ENCODE assay signal across 8 cellular contexts in the genomic region with DNA sequence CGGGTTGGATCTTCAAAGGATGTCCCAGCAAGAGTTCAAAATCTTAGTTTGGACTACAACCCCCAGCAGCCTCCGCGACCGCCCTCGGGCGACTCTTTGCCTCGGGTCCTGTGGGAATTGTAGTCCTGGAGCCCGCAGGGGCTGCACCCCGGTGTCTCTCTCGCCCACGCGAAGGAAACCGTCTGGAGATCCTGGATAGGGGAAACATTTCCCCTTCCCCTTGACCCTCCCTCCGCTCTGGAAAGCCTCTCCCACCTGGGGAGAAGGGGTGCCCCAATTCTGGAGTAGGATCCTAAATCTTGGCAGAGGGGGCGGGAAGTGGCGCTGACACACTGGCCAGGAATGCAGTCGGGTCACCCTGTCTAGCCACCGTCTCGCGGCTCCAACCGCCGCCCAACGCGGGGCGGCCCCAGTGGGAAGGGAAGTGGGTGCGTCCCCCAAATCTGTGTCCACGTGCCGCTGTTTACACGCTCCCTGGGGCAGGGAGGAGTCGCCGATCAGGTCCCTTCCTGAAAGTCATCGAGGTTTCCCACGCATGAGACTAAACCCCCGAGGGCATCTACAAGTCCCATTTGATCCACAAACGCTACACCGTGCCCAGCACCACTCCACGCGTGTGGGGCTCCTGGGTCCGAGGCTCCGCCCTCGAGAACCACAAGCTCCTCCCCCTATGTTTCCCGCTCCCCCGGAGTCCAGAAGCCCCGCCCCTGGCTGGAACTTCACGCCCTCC. TPM values are rescaled to one million over a fixed set of nuclear protein-coding genes. Genes with fewer than 3 reads are reported as not detected.
A peak's percentile ranks its signal among the peaks of the same experiment; 100 is the strongest.
DNase-seq lines count a peak whose midpoint lies in the region; ATAC-seq and TF ChIP-seq lines count a peak whose summit lies in the region.

No MANE protein-coding gene starts in this region.

- POLR2A ChIA-PET in T-cell (lab: Charles Lee) = no interaction called here

- H3K36me3 Mint-ChIP-seq in T-cell = no peaks in the 10 kb centered on the region

- H3K4me1 Mint-ChIP-seq in T-cell = peaks cover 32 to 47% (median 36%) of the 10 kb centered on the region in 3 donors

- H3K4me3 ChIP-seq in GM12875 (ENCODE audit: low read depth, low read length) (peak overlapping the region; percentile 82), left ventricle myocardium inferior (peak overlapping the region; percentile 88), psoas muscle (peak overlapping the region; percentile 80), urinary bladder (ENCODE audit: low read depth, low read length) (peak overlapping the region; percentile 56)

- peak overlapping the region; percentile 91 to 98 (median 92) for H3K4me3 Mint-ChIP-seq in T-cell

- peaks cover 17 to 24% of the 10 kb centered on the region in 2 donors for H3K27me3 Mint-ChIP-seq in T-cell

- TF ChIP-seq CTCF in GM12875 (IDR thresholded peaks at IDR 0.05; ENCODE audit: borderline replicate concordance, insufficient read depth, low read depth, low read length) (no peak), left ventricle myocardium inferior (IDR thresholded peaks at IDR 0.05; ENCODE audit: borderline replicate concordance) (no peak), psoas muscle (IDR thresholded peaks at IDR 0.05) (no peak)

- DNase-seq in NCI-H128 (lab: John Stamatoyannopoulos, UW; ENCODE audit: unreplicated experiment) (peak; percentile 74), T-cell (peak; percentile 61 to 91 (median 81)), amniotic epithelial cell (ENCODE audit: low read depth) (peak; percentile 81), left ventricle myocardium inferior (peak; percentile 89), psoas muscle (peak; percentile 89 to 94)

- H3K36me3 ChIP-seq in left ventricle myocardium inferior (no peaks in the 10 kb centered on the region), psoas muscle (ENCODE audit: insufficient read depth in 1 of 2, low read depth in 1 of 2) (peaks cover 0 to 5% of the 10 kb centered on the region in 2 donors), urinary bladder (ENCODE audit: insufficient read depth) (no peaks in the 10 kb centered on the region)

- ATAC-seq in HG02642 (IDR thresholded peaks at IDR 0.05; ENCODE audit: poor library complexity, unreplicated experiment) (peak; percentile 54), T-cell (replicated peaks in 1 of 4) (peak; percentile 65 to 75 (median 72)), psoas muscle (peak; percentile 74 to 85 (median 78))

- peak overlapping the region; percentile 97 for H3K27ac ChIP-seq in left ventricle myocardium inferior (replicated peaks)
- peak overlapping the region; percentile 94 for H3K27ac ChIP-seq in psoas muscle
- peak overlapping the region; percentile 63 for H3K27ac ChIP-seq in urinary bladder (ENCODE audit: low read depth)

- CTCF ChIA-PET in T-cell (lab: Charles Lee) = no interaction called here

- intact Hi-C loops in left ventricle myocardium inferior (cut with micrococcal nuclease) = no loop called here
- intact Hi-C loops in psoas muscle (cut with DNase I) = no loop called here

- H3K9me3 ChIP-seq in left ventricle myocardium inferior (replicated peaks) (no peaks in the 10 kb centered on the region), psoas muscle (no peaks in the 10 kb centered on the region)

- no peaks in the 10 kb centered on the region for H3K27me3 ChIP-seq in left ventricle myocardium inferior (ENCODE audit: low read depth)
- peaks cover 0 to 3% (median 2%) of the 10 kb centered on the region in 3 donors for H3K27me3 ChIP-seq in psoas muscle (ENCODE audit: insufficient read depth in 3 of 3, low read length in 2 of 3)

- H3K4me1 ChIP-seq in left ventricle myocardium inferior (peaks cover 66% of the 10 kb centered on the region), psoas muscle (peaks cover 17% of the 10 kb centered on the region), urinary bladder (ENCODE audit: insufficient read depth) (no peaks in the 10 kb centered on the region)

- H3K9me3 Mint-ChIP-seq in T-cell = no peaks in the 10 kb centered on the region

- H3K27ac Mint-ChIP-seq in T-cell = peak overlapping the region; percentile 93 to 95

- WGBS in psoas muscle, 3 donors = 0 to 1% (median 0%) methylated on average over 44 to 45 of the region's 45 CpGs
- under 1% methylated on average over 45 of the region's 45 CpGs for WGBS in urinary bladder

RNA-seq across cellular contexts. Expression of a gene that starts 0.7 kb away (rescaled TPM):
- total RNA-seq in T-cell (10 to 100 TPM in 4 of 5 donors, 1 to 10 TPM in 1; 7.9 to 15.7 (median 12.5) TPM), left ventricle myocardium inferior (207 TPM), psoas muscle (1 to 10 TPM; 4.1 to 6.9 (median 5.8) TPM), urinary bladder (7.7 TPM)
- polyA plus RNA-seq in psoas muscle (10 to 100 TPM in 1 of 3 donors, 1 to 10 TPM in 2; 1.8 to 21.4 (median 1.9) TPM), urinary bladder (28.1 TPM)

RNA-seq across cellular contexts. Expression of a gene that starts 0.8 kb away (rescaled TPM):
- total RNA-seq in T-cell (1 to 10 TPM in 3 of 5 donors, under 1 TPM in 2; 0.82 to 6.2 (median 5.0) TPM), left ventricle myocardium inferior (5.2 TPM), psoas muscle (1 to 10 TPM; 6.0 to 9.6 (median 7.1) TPM), urinary bladder (1.8 TPM)
- polyA plus RNA-seq in psoas muscle (10 to 100 TPM in 2 of 3 donors, 1 to 10 TPM in 1; 8.8 to 12.5 (median 11.3) TPM), urinary bladder (5.0 TPM)

RNA-seq across cellular contexts. Expression of a gene that starts 18.1 kb away (rescaled TPM):
- total RNA-seq in T-cell (10 to 100 TPM; 41.7 to 55.4 (median 51.6) TPM), left ventricle myocardium inferior (108 TPM), psoas muscle (100 to 1,000 TPM in 1 of 4 donors, 10 to 100 TPM in 3; 59.5 to 145 (median 74.2) TPM), urinary bladder (64.0 TPM)
- polyA plus RNA-seq in psoas muscle (1,000 to 10,000 TPM in 1 of 3 donors, 10 to 100 TPM in 2; 84.6 to 2,153 (median 96.4) TPM), urinary bladder (50.3 TPM)

RNA-seq across cellular contexts. Expression of a gene that starts 35.2 kb away (rescaled TPM):
- 10 to 100 TPM; 14.5 to 23.2 (median 21.3) TPM for total RNA-seq in T-cell
- total RNA-seq in left ventricle myocardium inferior = 11.4 TPM
- total RNA-seq in psoas muscle = 10 to 100 TPM in 3 of 4 donors, 1 to 10 TPM in 1; 9.3 to 16.4 (median 12.5) TPM
- 1 to 10 TPM; 5.0 to 8.3 (median 5.3) TPM for polyA plus RNA-seq in psoas muscle
- total RNA-seq in urinary bladder = 8.6 TPM
- 17.5 TPM for polyA plus RNA-seq in urinary bladder

Comparison
In these comparisons a context has a peak if more than half of its experiments do, and no peak if none do; other contexts are left out.
1. Peak in every context shown above with its lines: DNase-seq, ATAC-seq, H3K4me3 ChIP-seq and H3K27ac ChIP-seq.
2. RNA of a gene that starts 0.7 kb away (total RNA-seq): 207 TPM in left ventricle myocardium inferior (single experiment); 7.9 to 15.7 TPM in T-cell, 7.7 TPM in urinary bladder (single experiment) and 4.1 to 6.9 TPM in psoas muscle; every median in the first group is over 10 times any median in the second.